Comparison of ENCODE assay signal across 2 cellular contexts in the genomic region with DNA sequence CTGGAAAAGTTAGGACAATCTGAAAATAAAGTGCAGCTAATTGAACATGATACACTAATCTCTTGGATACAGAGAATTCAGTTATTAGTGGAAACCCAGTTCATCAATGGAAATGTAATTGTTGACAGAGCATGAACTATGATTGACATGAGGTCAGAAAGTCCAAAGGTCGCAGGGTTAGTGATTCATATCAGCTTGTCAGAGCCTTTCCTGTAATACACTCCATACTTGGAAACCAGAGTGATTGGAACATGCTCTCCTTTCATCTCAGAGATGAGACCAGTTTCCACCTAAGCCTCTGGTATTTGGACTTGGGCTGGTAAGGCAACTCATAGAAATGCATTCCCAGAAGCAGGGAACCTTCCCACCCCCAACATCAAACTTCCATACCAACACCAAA.
TF ChIP-seq lines count a peak whose summit lies in the region.

No MANE protein-coding gene starts in this region.

TF ChIP-seq in HCT116, 20 proteins besides CTCF, POLR2A, EP300 and RAD21:
- TF ChIP-seq ZNF274 (IDR thresholded peaks at IDR 0.05; ENCODE audit: low read depth, low read length) = no peak
- TF ChIP-seq ZFX (IDR thresholded peaks at IDR 0.05) = no peak
- TF ChIP-seq ELF1 (IDR thresholded peaks at IDR 0.05; ENCODE audit: borderline replicate concordance, low read depth) = no peak
- TF ChIP-seq EZH2 (IDR thresholded peaks at IDR 0.05) = no peak
- no peak for TF ChIP-seq EZH2phosphoT487 (IDR thresholded peaks at IDR 0.05; ENCODE audit: borderline replicate concordance)

TF ChIP-seq in HepG2, 621 proteins besides CTCF, POLR2A, EP300 and RAD21 (continues in another document):
- TF ChIP-seq MAFF (IDR thresholded peaks at IDR 0.05; ENCODE audit: low read depth, low read length) (no peak), ZNF331 (CRISPR knock-in tag; IDR thresholded peaks at IDR 0.05) (peak; percentile 19; the same call in 1 of the 2 replicates), NR2F6 (IDR thresholded peaks at IDR 0.05) (peak; percentile 46; the same call in 1 of the 2 replicates), NR2F6 (CRISPR knock-in tag; IDR thresholded peaks at IDR 0.05) (no peak), ZBTB20 (CRISPR knock-in tag; IDR thresholded peaks at IDR 0.05; ENCODE audit: borderline replicate concordance, low read depth) (no peak), NRL (CRISPR knock-in tag; IDR thresholded peaks at IDR 0.05; ENCODE audit: borderline replicate concordance) (no peak), ZNF644 (CRISPR knock-in tag; IDR thresholded peaks at IDR 0.05; ENCODE audit: low read depth) (0 out of 2 replicates have a peak, but pooled peaks have one; percentile 34), ZNF335 (CRISPR knock-in tag; IDR thresholded peaks at IDR 0.05) (no peak), NAIF1 (CRISPR knock-in tag; IDR thresholded peaks at IDR 0.05; ENCODE audit: borderline replicate concordance) (no peak), NR2F1 (CRISPR knock-in tag; IDR thresholded peaks at IDR 0.05) (peak; percentile 70 to 90; a peak in 3 of 4 replicates), HNF4A (CRISPR knock-in tag; IDR thresholded peaks at IDR 0.05) (peak; percentile 56), ETV5 (CRISPR knock-in tag; IDR thresholded peaks at IDR 0.05; ENCODE audit: borderline replicate concordance) (no peak), KMT2A (CRISPR knock-in tag; IDR thresholded peaks at IDR 0.05) (no peak), GATAD2A (CRISPR knock-in tag; IDR thresholded peaks at IDR 0.05) (0 out of 2 replicates have a peak, but pooled peaks have one; percentile 14), ZNF468 (CRISPR knock-in tag; IDR thresholded peaks at IDR 0.05) (no peak), HMG20A (CRISPR knock-in tag; IDR thresholded peaks at IDR 0.05; ENCODE audit: borderline replicate concordance) (peak; percentile 40; the same call in 1 of the 2 replicates), ZNF549 (CRISPR knock-in tag; IDR thresholded peaks at IDR 0.05) (no peak), MTA3 (CRISPR knock-in tag; IDR thresholded peaks at IDR 0.05) (no peak), SALL1 (CRISPR knock-in tag; IDR thresholded peaks at IDR 0.05) (no peak), HNRNPLL (IDR thresholded peaks at IDR 0.05; ENCODE audit: low read depth, low read length, poor library complexity, severe bottlenecking) (no peak), HDAC6 (IDR thresholded peaks at IDR 0.05; ENCODE audit: low read depth, low read length) (no peak), SOX13 (IDR thresholded peaks at IDR 0.05) (no peak), SOX13 (CRISPR knock-in tag; conservative IDR thresholded peaks at IDR 0.05 in 1 of 2, IDR thresholded peaks at IDR 0.05 in 1 of 2) (0 out of 4 replicates have a peak, but pooled peaks of 1 of the 2 experiments have one; percentile 23), RARA (CRISPR knock-in tag; IDR thresholded peaks at IDR 0.05) (peak; percentile 58; the same call in 1 of the 2 replicates), FOSL2 (CRISPR knock-in tag; IDR thresholded peaks at IDR 0.05) (peak; percentile 64), JUND (CRISPR knock-in tag; IDR thresholded peaks at IDR 0.05) (no peak), NCOA2 (CRISPR knock-in tag; IDR thresholded peaks at IDR 0.05) (peak; percentile 35; the same call in 1 of the 2 replicates), FOXA3 (CRISPR knock-in tag; IDR thresholded peaks at IDR 0.05) (0 out of 2 replicates have a peak, but pooled peaks have one; percentile 19)
- TF ChIP-seq, protein P1, sequence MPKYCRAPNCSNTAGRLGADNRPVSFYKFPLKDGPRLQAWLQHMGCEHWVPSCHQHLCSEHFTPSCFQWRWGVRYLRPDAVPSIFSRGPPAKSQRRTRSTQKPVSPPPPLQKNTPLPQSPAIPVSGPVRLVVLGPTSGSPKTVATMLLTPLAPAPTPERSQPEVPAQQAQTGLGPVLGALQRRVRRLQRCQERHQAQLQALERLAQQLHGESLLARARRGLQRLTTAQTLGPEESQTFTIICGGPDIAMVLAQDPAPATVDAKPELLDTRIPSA (CRISPR knock-in tag; IDR thresholded peaks at IDR 0.05; ENCODE audit: borderline replicate concordance) = no peak
- TF ChIP-seq, protein P2, sequence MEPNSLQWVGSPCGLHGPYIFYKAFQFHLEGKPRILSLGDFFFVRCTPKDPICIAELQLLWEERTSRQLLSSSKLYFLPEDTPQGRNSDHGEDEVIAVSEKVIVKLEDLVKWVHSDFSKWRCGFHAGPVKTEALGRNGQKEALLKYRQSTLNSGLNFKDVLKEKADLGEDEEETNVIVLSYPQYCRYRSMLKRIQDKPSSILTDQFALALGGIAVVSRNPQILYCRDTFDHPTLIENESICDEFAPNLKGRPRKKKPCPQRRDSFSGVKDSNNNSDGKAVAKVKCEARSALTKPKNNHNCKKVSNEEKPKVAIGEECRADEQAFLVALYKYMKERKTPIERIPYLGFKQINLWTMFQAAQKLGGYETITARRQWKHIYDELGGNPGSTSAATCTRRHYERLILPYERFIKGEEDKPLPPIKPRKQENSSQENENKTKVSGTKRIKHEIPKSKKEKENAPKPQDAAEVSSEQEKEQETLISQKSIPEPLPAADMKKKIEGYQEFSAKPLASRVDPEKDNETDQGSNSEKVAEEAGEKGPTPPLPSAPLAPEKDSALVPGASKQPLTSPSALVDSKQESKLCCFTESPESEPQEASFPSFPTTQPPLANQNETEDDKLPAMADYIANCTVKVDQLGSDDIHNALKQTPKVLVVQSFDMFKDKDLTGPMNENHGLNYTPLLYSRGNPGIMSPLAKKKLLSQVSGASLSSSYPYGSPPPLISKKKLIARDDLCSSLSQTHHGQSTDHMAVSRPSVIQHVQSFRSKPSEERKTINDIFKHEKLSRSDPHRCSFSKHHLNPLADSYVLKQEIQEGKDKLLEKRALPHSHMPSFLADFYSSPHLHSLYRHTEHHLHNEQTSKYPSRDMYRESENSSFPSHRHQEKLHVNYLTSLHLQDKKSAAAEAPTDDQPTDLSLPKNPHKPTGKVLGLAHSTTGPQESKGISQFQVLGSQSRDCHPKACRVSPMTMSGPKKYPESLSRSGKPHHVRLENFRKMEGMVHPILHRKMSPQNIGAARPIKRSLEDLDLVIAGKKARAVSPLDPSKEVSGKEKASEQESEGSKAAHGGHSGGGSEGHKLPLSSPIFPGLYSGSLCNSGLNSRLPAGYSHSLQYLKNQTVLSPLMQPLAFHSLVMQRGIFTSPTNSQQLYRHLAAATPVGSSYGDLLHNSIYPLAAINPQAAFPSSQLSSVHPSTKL (CRISPR knock-in tag; IDR thresholded peaks at IDR 0.05) = peak; percentile 67
- TF ChIP-seq, protein P3, sequence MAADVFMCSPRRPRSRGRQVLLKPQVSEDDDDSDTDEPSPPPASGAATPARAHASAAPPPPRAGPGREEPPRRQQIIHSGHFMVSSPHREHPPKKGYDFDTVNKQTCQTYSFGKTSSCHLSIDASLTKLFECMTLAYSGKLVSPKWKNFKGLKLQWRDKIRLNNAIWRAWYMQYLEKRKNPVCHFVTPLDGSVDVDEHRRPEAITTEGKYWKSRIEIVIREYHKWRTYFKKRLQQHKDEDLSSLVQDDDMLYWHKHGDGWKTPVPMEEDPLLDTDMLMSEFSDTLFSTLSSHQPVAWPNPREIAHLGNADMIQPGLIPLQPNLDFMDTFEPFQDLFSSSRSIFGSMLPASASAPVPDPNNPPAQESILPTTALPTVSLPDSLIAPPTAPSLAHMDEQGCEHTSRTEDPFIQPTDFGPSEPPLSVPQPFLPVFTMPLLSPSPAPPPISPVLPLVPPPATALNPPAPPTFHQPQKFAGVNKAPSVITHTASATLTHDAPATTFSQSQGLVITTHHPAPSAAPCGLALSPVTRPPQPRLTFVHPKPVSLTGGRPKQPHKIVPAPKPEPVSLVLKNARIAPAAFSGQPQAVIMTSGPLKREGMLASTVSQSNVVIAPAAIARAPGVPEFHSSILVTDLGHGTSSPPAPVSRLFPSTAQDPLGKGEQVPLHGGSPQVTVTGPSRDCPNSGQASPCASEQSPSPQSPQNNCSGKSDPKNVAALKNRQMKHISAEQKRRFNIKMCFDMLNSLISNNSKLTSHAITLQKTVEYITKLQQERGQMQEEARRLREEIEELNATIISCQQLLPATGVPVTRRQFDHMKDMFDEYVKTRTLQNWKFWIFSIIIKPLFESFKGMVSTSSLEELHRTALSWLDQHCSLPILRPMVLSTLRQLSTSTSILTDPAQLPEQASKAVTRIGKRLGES (CRISPR knock-in tag; IDR thresholded peaks at IDR 0.05; ENCODE audit: borderline replicate concordance) = no peak
- TF ChIP-seq, protein P4, sequence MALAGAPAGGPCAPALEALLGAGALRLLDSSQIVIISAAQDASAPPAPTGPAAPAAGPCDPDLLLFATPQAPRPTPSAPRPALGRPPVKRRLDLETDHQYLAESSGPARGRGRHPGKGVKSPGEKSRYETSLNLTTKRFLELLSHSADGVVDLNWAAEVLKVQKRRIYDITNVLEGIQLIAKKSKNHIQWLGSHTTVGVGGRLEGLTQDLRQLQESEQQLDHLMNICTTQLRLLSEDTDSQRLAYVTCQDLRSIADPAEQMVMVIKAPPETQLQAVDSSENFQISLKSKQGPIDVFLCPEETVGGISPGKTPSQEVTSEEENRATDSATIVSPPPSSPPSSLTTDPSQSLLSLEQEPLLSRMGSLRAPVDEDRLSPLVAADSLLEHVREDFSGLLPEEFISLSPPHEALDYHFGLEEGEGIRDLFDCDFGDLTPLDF (CRISPR knock-in tag; IDR thresholded peaks at IDR 0.05) = no peak
- TF ChIP-seq, protein P5, sequence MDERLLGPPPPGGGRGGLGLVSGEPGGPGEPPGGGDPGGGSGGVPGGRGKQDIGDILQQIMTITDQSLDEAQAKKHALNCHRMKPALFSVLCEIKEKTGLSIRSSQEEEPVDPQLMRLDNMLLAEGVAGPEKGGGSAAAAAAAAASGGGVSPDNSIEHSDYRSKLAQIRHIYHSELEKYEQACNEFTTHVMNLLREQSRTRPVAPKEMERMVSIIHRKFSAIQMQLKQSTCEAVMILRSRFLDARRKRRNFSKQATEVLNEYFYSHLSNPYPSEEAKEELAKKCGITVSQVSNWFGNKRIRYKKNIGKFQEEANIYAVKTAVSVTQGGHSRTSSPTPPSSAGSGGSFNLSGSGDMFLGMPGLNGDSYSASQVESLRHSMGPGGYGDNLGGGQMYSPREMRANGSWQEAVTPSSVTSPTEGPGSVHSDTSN (CRISPR knock-in tag; IDR thresholded peaks at IDR 0.05) = peak; percentile 39; the same call in 1 of the 2 replicates
- TF ChIP-seq, protein P6, sequence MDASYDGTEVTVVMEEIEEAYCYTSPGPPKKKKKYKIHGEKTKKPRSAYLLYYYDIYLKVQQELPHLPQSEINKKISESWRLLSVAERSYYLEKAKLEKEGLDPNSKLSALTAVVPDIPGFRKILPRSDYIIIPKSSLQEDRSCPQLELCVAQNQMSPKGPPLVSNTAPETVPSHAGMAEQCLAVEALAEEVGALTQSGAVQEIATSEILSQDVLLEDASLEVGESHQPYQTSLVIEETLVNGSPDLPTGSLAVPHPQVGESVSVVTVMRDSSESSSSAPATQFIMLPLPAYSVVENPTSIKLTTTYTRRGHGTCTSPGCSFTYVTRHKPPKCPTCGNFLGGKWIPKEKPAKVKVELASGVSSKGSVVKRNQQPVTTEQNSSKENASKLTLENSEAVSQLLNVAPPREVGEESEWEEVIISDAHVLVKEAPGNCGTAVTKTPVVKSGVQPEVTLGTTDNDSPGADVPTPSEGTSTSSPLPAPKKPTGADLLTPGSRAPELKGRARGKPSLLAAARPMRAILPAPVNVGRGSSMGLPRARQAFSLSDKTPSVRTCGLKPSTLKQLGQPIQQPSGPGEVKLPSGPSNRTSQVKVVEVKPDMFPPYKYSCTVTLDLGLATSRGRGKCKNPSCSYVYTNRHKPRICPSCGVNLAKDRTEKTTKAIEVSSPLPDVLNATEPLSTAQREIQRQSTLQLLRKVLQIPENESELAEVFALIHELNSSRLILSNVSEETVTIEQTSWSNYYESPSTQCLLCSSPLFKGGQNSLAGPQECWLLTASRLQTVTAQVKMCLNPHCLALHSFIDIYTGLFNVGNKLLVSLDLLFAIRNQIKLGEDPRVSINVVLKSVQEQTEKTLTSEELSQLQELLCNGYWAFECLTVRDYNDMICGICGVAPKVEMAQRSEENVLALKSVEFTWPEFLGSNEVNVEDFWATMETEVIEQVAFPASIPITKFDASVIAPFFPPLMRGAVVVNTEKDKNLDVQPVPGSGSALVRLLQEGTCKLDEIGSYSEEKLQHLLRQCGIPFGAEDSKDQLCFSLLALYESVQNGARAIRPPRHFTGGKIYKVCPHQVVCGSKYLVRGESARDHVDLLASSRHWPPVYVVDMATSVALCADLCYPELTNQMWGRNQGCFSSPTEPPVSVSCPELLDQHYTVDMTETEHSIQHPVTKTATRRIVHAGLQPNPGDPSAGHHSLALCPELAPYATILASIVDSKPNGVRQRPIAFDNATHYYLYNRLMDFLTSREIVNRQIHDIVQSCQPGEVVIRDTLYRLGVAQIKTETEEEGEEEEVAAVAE (CRISPR knock-in tag; IDR thresholded peaks at IDR 0.05; ENCODE audit: borderline replicate concordance) = no peak
- TF ChIP-seq, protein P7, sequence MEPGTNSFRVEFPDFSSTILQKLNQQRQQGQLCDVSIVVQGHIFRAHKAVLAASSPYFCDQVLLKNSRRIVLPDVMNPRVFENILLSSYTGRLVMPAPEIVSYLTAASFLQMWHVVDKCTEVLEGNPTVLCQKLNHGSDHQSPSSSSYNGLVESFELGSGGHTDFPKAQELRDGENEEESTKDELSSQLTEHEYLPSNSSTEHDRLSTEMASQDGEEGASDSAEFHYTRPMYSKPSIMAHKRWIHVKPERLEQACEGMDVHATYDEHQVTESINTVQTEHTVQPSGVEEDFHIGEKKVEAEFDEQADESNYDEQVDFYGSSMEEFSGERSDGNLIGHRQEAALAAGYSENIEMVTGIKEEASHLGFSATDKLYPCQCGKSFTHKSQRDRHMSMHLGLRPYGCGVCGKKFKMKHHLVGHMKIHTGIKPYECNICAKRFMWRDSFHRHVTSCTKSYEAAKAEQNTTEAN (CRISPR knock-in tag; conservative IDR thresholded peaks at IDR 0.05) = no peak
- TF ChIP-seq, protein P8, sequence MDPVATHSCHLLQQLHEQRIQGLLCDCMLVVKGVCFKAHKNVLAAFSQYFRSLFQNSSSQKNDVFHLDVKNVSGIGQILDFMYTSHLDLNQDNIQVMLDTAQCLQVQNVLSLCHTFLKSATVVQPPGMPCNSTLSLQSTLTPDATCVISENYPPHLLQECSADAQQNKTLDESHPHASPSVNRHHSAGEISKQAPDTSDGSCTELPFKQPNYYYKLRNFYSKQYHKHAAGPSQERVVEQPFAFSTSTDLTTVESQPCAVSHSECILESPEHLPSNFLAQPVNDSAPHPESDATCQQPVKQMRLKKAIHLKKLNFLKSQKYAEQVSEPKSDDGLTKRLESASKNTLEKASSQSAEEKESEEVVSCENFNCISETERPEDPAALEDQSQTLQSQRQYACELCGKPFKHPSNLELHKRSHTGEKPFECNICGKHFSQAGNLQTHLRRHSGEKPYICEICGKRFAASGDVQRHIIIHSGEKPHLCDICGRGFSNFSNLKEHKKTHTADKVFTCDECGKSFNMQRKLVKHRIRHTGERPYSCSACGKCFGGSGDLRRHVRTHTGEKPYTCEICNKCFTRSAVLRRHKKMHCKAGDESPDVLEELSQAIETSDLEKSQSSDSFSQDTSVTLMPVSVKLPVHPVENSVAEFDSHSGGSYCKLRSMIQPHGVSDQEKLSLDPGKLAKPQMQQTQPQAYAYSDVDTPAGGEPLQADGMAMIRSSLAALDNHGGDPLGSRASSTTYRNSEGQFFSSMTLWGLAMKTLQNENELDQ (CRISPR knock-in tag; IDR thresholded peaks at IDR 0.05; ENCODE audit: borderline replicate concordance) = no peak
